In the genomic region with DNA sequence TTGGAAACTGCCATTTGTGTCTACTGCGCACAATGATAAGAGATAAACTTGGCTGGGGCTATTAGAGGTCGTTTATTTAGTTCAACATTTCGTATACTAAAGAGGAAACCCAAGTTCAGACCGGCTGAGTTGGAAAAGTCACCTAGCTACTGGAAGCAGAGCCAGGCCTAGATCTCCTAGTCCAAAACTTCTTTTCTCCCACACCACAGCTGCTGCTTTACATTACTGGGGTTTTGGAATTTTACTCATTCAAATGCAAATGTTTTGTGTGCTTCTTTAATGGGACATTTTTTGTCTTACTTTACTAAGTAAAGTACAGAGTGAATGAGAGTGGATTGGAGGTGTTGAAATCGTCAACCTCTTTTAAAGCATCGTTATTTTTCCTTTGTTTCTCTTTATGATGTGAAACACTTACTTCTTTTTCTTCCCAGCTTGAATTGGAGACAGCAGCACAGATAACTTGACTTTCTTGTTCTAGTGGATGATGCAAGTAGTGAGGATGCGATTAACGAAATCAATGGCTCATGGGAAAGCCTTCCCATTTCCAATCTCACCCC, we compare ENCODE assay signal across 30 cellular contexts.
"Had no signal": no experiment of that assay in that cellular context is flagged by ENCODE, and none has a peak within 500 bp of the region (broad histone marks: within the 10 kb centered on the region; RNA-seq: fewer than 3 reads in every experiment).

No MANE protein-coding gene starts in this region.

- H3K4me1 Mint-ChIP-seq: activated CD4-positive, alpha-beta memory T cell treated with anti-CD3 and anti-CD28 coated beads, Interleukin-2, amount 10 ng/mL, durations not matched to agents 7 days and 5 days; activated CD4-positive, alpha-beta T cell treated with anti-CD3 and anti-CD28 coated beads, Interleukin-2, amount 10 ng/mL, durations not matched to agents 7 days and 5 days; activated naive CD4-positive, alpha-beta T cell treated with anti-CD3 and anti-CD28 coated beads, Interleukin-2, amount 50 U/mL, for 24 hours; activated naive CD8-positive, alpha-beta T cell treated with anti-CD3 and anti-CD28 coated beads, Interleukin-2, amount 50 U/mL, for 24 hours; activated T-helper 17 cell treated with anti-CD3 and anti-CD28 coated beads, Interleukin-2, amount 50 U/mL, for 72 hours; immature natural killer cell; memory B cell; stimulated activated naive B cell treated with anti-CD40 and anti-IgM and Interleukin-4, amounts not matched to agents 10 μg/mL and 1 μg/mL and 100 μg/mL, for 72 hours had no signal

- H3K4me1 ChIP-seq: breast epithelium, right atrium auricular region, stomach, thyroid gland, upper lobe of left lung, vagina had no signal

- H3K27ac Mint-ChIP-seq: activated CD4-positive, alpha-beta memory T cell treated with anti-CD3 and anti-CD28 coated beads, Interleukin-2, amount 10 ng/mL, durations not matched to agents 7 days and 5 days; activated CD4-positive, alpha-beta T cell treated with anti-CD3 and anti-CD28 coated beads, Interleukin-2, amount 10 ng/mL, durations not matched to agents 7 days and 5 days; activated naive CD4-positive, alpha-beta T cell treated with anti-CD3 and anti-CD28 coated beads, Interleukin-2, amount 50 U/mL, for 24 hours; activated naive CD8-positive, alpha-beta T cell treated with anti-CD3 and anti-CD28 coated beads, Interleukin-2, amount 50 U/mL, for 24 hours; activated T-cell treated with anti-CD3 and anti-CD28 coated beads, Interleukin-2, amount 50 U/mL, for 24 hours; activated T-helper 17 cell treated with anti-CD3 and anti-CD28 coated beads, Interleukin-2, amount 50 U/mL, for 72 hours; dendritic cell treated with granulocyte-macrophage colony-stimulating factor and Interleukin-4, amounts not matched to agents 40 ng/mL and 50 ng/mL, for 4 days; immature natural killer cell; memory B cell; naive thymus-derived CD8-positive, alpha-beta T cell; stimulated activated naive B cell treated with anti-CD40 and anti-IgM and Interleukin-4, amounts not matched to agents 10 μg/mL and 1 μg/mL and 100 μg/mL, for 72 hours; T-helper 2 cell treated with Interferon-gamma antibody and Interleukin-4, amounts not matched to agents 5 μg/mL and 100 μg/mL, for 36 hours had no signal

- H3K9me3 Mint-ChIP-seq: neural crest cell had no signal

- ATAC-seq: activated naive CD8-positive, alpha-beta T cell treated with anti-CD3 and anti-CD28 coated beads, Interleukin-2, amount 50 U/mL, for 24 hours; activated T-helper 17 cell treated with anti-CD3 and anti-CD28 coated beads, Interleukin-2, amount 50 U/mL, for 72 hours; naive thymus-derived CD8-positive, alpha-beta T cell; stimulated activated naive B cell treated with anti-CD40 and anti-IgM and Interleukin-4, amounts not matched to agents 10 μg/mL and 1 μg/mL and 100 μg/mL, for 72 hours had no signal

- H3K4me2 ChIP-seq: smooth muscle cell had no signal

- H3K4me3 Mint-ChIP-seq: activated CD4-positive, alpha-beta memory T cell treated with anti-CD3 and anti-CD28 coated beads, Interleukin-2, amount 10 ng/mL, durations not matched to agents 7 days and 5 days; activated CD4-positive, alpha-beta T cell treated with anti-CD3 and anti-CD28 coated beads, Interleukin-2, amount 10 ng/mL, durations not matched to agents 7 days and 5 days; activated naive CD4-positive, alpha-beta T cell treated with anti-CD3 and anti-CD28 coated beads, Interleukin-2, amount 50 U/mL, for 24 hours; activated naive CD8-positive, alpha-beta T cell treated with anti-CD3 and anti-CD28 coated beads, Interleukin-2, amount 50 U/mL, for 24 hours; activated T-cell treated with anti-CD3 and anti-CD28 coated beads, Interleukin-2, amount 50 U/mL, for 24 hours; activated T-helper 17 cell treated with anti-CD3 and anti-CD28 coated beads, Interleukin-2, amount 50 U/mL, for 72 hours; dendritic cell treated with granulocyte-macrophage colony-stimulating factor and Interleukin-4, amounts not matched to agents 40 ng/mL and 50 ng/mL, for 4 days; immature natural killer cell; memory B cell; naive thymus-derived CD8-positive, alpha-beta T cell; neural crest cell; stimulated activated naive B cell treated with anti-CD40 and anti-IgM and Interleukin-4, amounts not matched to agents 10 μg/mL and 1 μg/mL and 100 μg/mL, for 72 hours; T-helper 2 cell treated with Interferon-gamma antibody and Interleukin-4, amounts not matched to agents 5 μg/mL and 100 μg/mL, for 36 hours had no signal

- H3K27me3 ChIP-seq: breast epithelium, right atrium auricular region, stomach, thyroid gland, upper lobe of left lung, vagina had no signal

- H3K27ac ChIP-seq: breast epithelium, right atrium auricular region, stomach, thyroid gland, upper lobe of left lung, vagina, WERI-Rb-1 had no signal

- H3K9me3 ChIP-seq: breast epithelium, right atrium auricular region, stomach, thyroid gland, upper lobe of left lung, vagina had no signal

- H3K36me3 ChIP-seq: breast epithelium, right atrium auricular region, stomach, thyroid gland, upper lobe of left lung, vagina, WERI-Rb-1 had no signal

- DNase-seq: activated CD4-positive, alpha-beta memory T cell treated with anti-CD3 and anti-CD28 coated beads, Interleukin-2, amount 10 ng/mL, durations not matched to agents 7 days and 5 days; activated CD4-positive, alpha-beta T cell treated with anti-CD3 and anti-CD28 coated beads, Interleukin-2, amount 10 ng/mL, durations not matched to agents 7 days and 5 days; activated CD4-positive, CD25-positive, alpha-beta regulatory T cell treated with anti-CD3 and anti-CD28 coated beads, Interleukin-2, amount 50 U/mL, for 72 hours; activated CD8-positive, alpha-beta memory T cell treated with anti-CD3 and anti-CD28 coated beads, Interleukin-2, amount 50 U/mL, for 48 hours; activated gamma-delta T cell treated with Interleukin-2 at 50 U/mL for 16 hours; activated naive CD8-positive, alpha-beta T cell treated with anti-CD3 and anti-CD28 coated beads, Interleukin-2, amount 50 U/mL, for 24 hours; activated T-cell treated with anti-CD3 and anti-CD28 coated beads, Interleukin-2, amount 50 U/mL, for 24 hours; amygdala; central memory CD4-positive, alpha-beta T cell; effector CD8-positive, alpha-beta T cell; immature natural killer cell; naive thymus-derived CD8-positive, alpha-beta T cell; stimulated activated CD4-positive, alpha-beta T cell treated with anti-CD3 and anti-CD28 coated beads, Interleukin-1b, Interleukin-23, amount 100 ng/mL, for 48 hours; stimulated activated CD4-positive, alpha-beta T cell treated with anti-CD3 and anti-CD28 coated beads, Interleukin-4, amount 100 ng/mL, for 4 hours; stimulated activated CD8-positive, alpha-beta memory T cell treated with anti-CD3 and anti-CD28 coated beads, Interleukin-4, amount 100 ng/mL, for 48 hours; stimulated activated naive B cell treated with anti-CD40 and anti-IgM and Interleukin-4, amounts not matched to agents 10 μg/mL and 1 μg/mL and 100 μg/mL, for 72 hours; stomach; thyroid gland; upper lobe of left lung; WERI-Rb-1 had no signal

- H3K4me3 ChIP-seq: breast epithelium, right atrium auricular region, smooth muscle cell, stomach, thyroid gland, upper lobe of left lung, vagina had no signal
